ENCODE assay signal across 10 cellular contexts in genomic region chr1:26177182-26177684, GRCh38. TPM values are rescaled to one million over a fixed set of nuclear protein-coding genes. Genes with fewer than 3 reads are reported as not detected.
DNase-seq lines count a peak whose midpoint lies in the region; ATAC-seq, FAIRE-seq and TF ChIP-seq lines count a peak whose summit lies in the region.
"Had no signal": no experiment of that assay in that cellular context is flagged by ENCODE, and none has a peak within 500 bp of the region (broad histone marks: within the 10 kb centered on the region; RNA-seq: fewer than 3 reads in every experiment).

Gene CNKSR1, plus strand, starts transcription at chr1:26177491. Its CDS starts 57 bp downstream, at chr1:26177548.

- peak; percentile 28 for TF ChIP-seq CTCF in hepatocyte (IDR thresholded peaks at IDR 0.05; ENCODE audit: poor library complexity)

- H3K27me3 ChIP-seq in hepatocyte, result no peaks in the 10 kb centered on the region
- H3K27me3 ChIP-seq: dorsolateral prefrontal cortex, neutrophil had no signal

- peaks cover 2% of the 10 kb centered on the region for H3K79me2 ChIP-seq in hepatocyte

- no peaks in the 10 kb centered on the region for H3K4me1 ChIP-seq in hepatocyte (ENCODE audit: insufficient read depth)

- peak within 1 kb of the TSS; percentile 95 for H3K27ac ChIP-seq in hepatocyte
- H3K27ac ChIP-seq: dorsolateral prefrontal cortex, neutrophil had no signal

- H2AFZ ChIP-seq in hepatocyte, result peak within 1 kb of the TSS; percentile 44

- peak within 1 kb of the TSS; percentile 24 for H3K4me3 ChIP-seq in hepatocyte
- H3K4me3 ChIP-seq: dorsolateral prefrontal cortex had no signal

- peak; percentile 93 for DNase-seq in HT-29 (ENCODE audit: low spot score)
- DNase-seq in NCI-H774 (lab: John Stamatoyannopoulos, UW), result peak; percentile 60
- peak; percentile 90 for DNase-seq in hepatocyte (ENCODE audit: low spot score)
- DNase-seq in renal cortical epithelial cell (ENCODE audit: low read depth), result peak; percentile 28
- no peak for DNase-seq in GM12892 (ENCODE audit: insufficient read length)
- DNase-seq in cerebellar nuclear complex (lab: John Stamatoyannopoulos, UW), result no peak
- DNase-seq: activated CD4-positive, CD25-positive, alpha-beta regulatory T cell treated with anti-CD3 and anti-CD28 coated beads, Interleukin-2, amount 50 U/mL, for 72 hours; dorsolateral prefrontal cortex had no signal

- no peaks in the 10 kb centered on the region for H3K9me3 ChIP-seq in hepatocyte (ENCODE audit: low read depth)
- H3K9me3 ChIP-seq: neutrophil had no signal

- H3K4me2 ChIP-seq in hepatocyte, result peak within 1 kb of the TSS; percentile 74

- H3K36me3 ChIP-seq in hepatocyte (replicated peaks; ENCODE audit: insufficient read depth, low read depth), result no peaks in the 10 kb centered on the region
- H3K36me3 ChIP-seq: neutrophil had no signal

- H4K20me1 ChIP-seq in hepatocyte (ENCODE audit: insufficient read depth, poor library complexity, severe bottlenecking), result no peaks in the 10 kb centered on the region

- no peak for TF ChIP-seq POLR2A in GM12892 (IDR thresholded peaks at IDR 0.05; ENCODE audit: low read depth, low read length)

- WGBS in hepatocyte (ENCODE audit: low lambda C conversion rate, missing lambda C conversion rate), result 27% methylated on average over 21 of the region's 21 CpGs

- no peak for ATAC-seq in HG03095 (IDR thresholded peaks at IDR 0.05; ENCODE audit: unreplicated experiment)

- H3K9me2 ChIP-seq in hepatocyte (replicated peaks; ENCODE audit: insufficient read depth), result no peaks in the 10 kb centered on the region

- no peak for FAIRE-seq in GM12892 (lab: Jason Lieb, UNC)

RNA-seq across cellular contexts. Expression of gene CNKSR1, which starts in this region (rescaled TPM):
- 39.9 and 40.4 TPM in 2 replicates for total RNA-seq in HT-29 (2014; rRNA removed; shearing (Covaris generic))
- total RNA-seq in hepatocyte, result 13.3 and 18.1 TPM in 2 replicates
- 31.4 and 38.6 TPM in 2 replicates for polyA plus RNA-seq in hepatocyte
- 5.2 and 6.4 TPM in 2 replicates for total RNA-seq in renal cortical epithelial cell
- polyA plus RNA-seq in GM12892 (2012; ENCODE audit: missing spikeins), result 1.1 TPM

Comparison
In these comparisons a context has a peak if more than half of its experiments do, and no peak if none do; other contexts are left out.
1. DNase-seq: peak in HT-29 (single experiment), NCI-H774 (single experiment), hepatocyte (single experiment) and renal cortical epithelial cell (single experiment); none in GM12892 (single experiment) and cerebellar nuclear complex (0 of 2).